In genomic region chr6:16496210-16496609, GRCh38 we compare ENCODE assay signal across 1 cellular context.
TF ChIP-seq lines count a peak whose summit lies in the region.

No MANE protein-coding gene starts in this region.

TF ChIP-seq in HCT116, 20 proteins besides CTCF, POLR2A, EP300 and RAD21:
- no peak for TF ChIP-seq FOSL1 (IDR thresholded peaks at IDR 0.05; ENCODE audit: low read depth)
- no peak for TF ChIP-seq SIN3A (IDR thresholded peaks at IDR 0.05; ENCODE audit: low read depth)
- TF ChIP-seq SRF (IDR thresholded peaks at IDR 0.05; ENCODE audit: low read depth), result no peak
- no peak for TF ChIP-seq JUND (IDR thresholded peaks at IDR 0.05)
